Comparison of ENCODE assay signal across 8 cellular contexts in genomic region chr3:45841380-45841700, GRCh38. TPM values are rescaled to one million over a fixed set of nuclear protein-coding genes. Genes with fewer than 3 reads are reported as not detected.
A peak's percentile ranks its signal among the peaks of the same experiment; 100 is the strongest.
DNase-seq lines count a peak whose midpoint lies in the region; ATAC-seq and TF ChIP-seq lines count a peak whose summit lies in the region.

No MANE protein-coding gene starts in this region.

- peaks cover 3% of the 10 kb centered on the region; the same call in 1 of the 2 replicates for H3K4me1 ChIP-seq in HUES48 (ENCODE audit: control insufficient read depth, insufficient read depth, low read length)
- H3K4me1 ChIP-seq in psoas muscle, result peaks cover 8% of the 10 kb centered on the region

- no peak for TF ChIP-seq CTCF in activated CD8-positive, alpha-beta T cell treated with anti-CD3 and anti-CD28 coated beads for 36 hours (IDR thresholded peaks at IDR 0.05)
- TF ChIP-seq CTCF in psoas muscle (IDR thresholded peaks at IDR 0.05), result no peak

- peak overlapping the region; percentile 90 for H3K4me3 Mint-ChIP-seq in activated CD8-positive, alpha-beta T cell treated with anti-CD3 and anti-CD28 coated beads for 36 hours

- peak overlapping the region; percentile 41 for H3K9ac ChIP-seq in HUES48 (ENCODE audit: low read depth, low read length)

- H3K36me3 ChIP-seq in HUES48 (ENCODE audit: control insufficient read depth, insufficient read depth, low read length) (no peaks in the 10 kb centered on the region), psoas muscle (ENCODE audit: insufficient read depth in 1 of 2, low read depth in 1 of 2) (peaks cover 0 to 4% of the 10 kb centered on the region in 2 donors)

- peak in 2 of 3 experiments; percentile 3 to 34 for DNase-seq in NCI-H1417 (lab: John Stamatoyannopoulos, UW)
- no peak for DNase-seq in NCI-H1417 treated with DMSO at 0.1 percent for 48 hours (lab: John Stamatoyannopoulos, UW)
- no peak for DNase-seq in activated CD8-positive, alpha-beta T cell treated with anti-CD3 and anti-CD28 coated beads for 36 hours
- peak; percentile 39 for DNase-seq in Right ventricle myocardium superior
- peak in 1 of 2 donors; percentile 7 for DNase-seq in psoas muscle
- no peak for DNase-seq in NCI-H345 treated with DMSO at 0.1 percent for 48 hours (lab: John Stamatoyannopoulos, UW; ENCODE audit: unreplicated experiment)
- DNase-seq in NCI-H82 treated with DMSO at 0.1 percent for 48 hours (lab: John Stamatoyannopoulos, UW; ENCODE audit: unreplicated experiment), result no peak

- ATAC-seq in activated CD8-positive, alpha-beta T cell treated with anti-CD3 and anti-CD28 coated beads for 36 hours, result peak; percentile 48
- ATAC-seq in Right ventricle myocardium superior (ENCODE audit: poor library complexity), result peak; percentile 34
- peak in 3 of 4 donors; percentile 20 to 47 (median 36) for ATAC-seq in psoas muscle

- H3K27me3 ChIP-seq in HUES48 (ENCODE audit: control insufficient read depth, insufficient read depth, low read length), result peaks cover 36% of the 10 kb centered on the region
- H3K27me3 ChIP-seq in psoas muscle (ENCODE audit: insufficient read depth in 3 of 3, low read length in 2 of 3), result no peaks in the 10 kb centered on the region

- POLR2A ChIA-PET in activated CD8-positive, alpha-beta T cell treated with anti-CD3 and anti-CD28 coated beads for 36 hours (lab: Charles Lee), result interaction anchor here (0.9 to 1.1 kb wide), 3 partner anchors 9 to 21 kb away, joined by 3 read pairs; no protein-coding TSS in a partner anchor

- intact Hi-C loops in activated CD8-positive, alpha-beta T cell treated with anti-CD3 and anti-CD28 coated beads for 36 hours (cut with micrococcal nuclease), result loop anchor here (5.0 kb wide), 1 partner anchor 79 kb away; no protein-coding TSS in a partner anchor
- intact Hi-C loops in Right ventricle myocardium superior (cut with DNase I), result no loop called here
- intact Hi-C loops in psoas muscle (cut with DNase I), result loop anchor here in 1 of 2 donors (5.0 kb wide), 1 partner anchor 236 kb away; no protein-coding TSS in a partner anchor

- no peak overlapping the region for H3K27ac ChIP-seq in HUES48 (ENCODE audit: low read depth, low read length)
- peak overlapping the region; percentile 61 for H3K27ac ChIP-seq in psoas muscle

- H3K9me3 Mint-ChIP-seq in activated CD8-positive, alpha-beta T cell treated with anti-CD3 and anti-CD28 coated beads for 36 hours, result no peaks in the 10 kb centered on the region

- H3K4me1 Mint-ChIP-seq in activated CD8-positive, alpha-beta T cell treated with anti-CD3 and anti-CD28 coated beads for 36 hours (ENCODE audit: low read depth), result peaks cover 15% of the 10 kb centered on the region

- no peaks in the 10 kb centered on the region for H3K27me3 Mint-ChIP-seq in activated CD8-positive, alpha-beta T cell treated with anti-CD3 and anti-CD28 coated beads for 36 hours

- H3K36me3 Mint-ChIP-seq in activated CD8-positive, alpha-beta T cell treated with anti-CD3 and anti-CD28 coated beads for 36 hours (ENCODE audit: low read depth), result no peaks in the 10 kb centered on the region

- H3K4me3 ChIP-seq in HUES48 (ENCODE audit: low read depth, low read length), result peak overlapping the region; percentile 82
- peak overlapping the region; percentile 98 for H3K4me3 ChIP-seq in psoas muscle

- WGBS in psoas muscle, 3 donors, result 0 to 1% (median 0%) methylated on average over 12 of the region's 12 CpGs

- H3K9me3 ChIP-seq in HUES48 (ENCODE audit: control insufficient read depth, insufficient read depth, low read length) (no peaks in the 10 kb centered on the region), psoas muscle (no peaks in the 10 kb centered on the region)

- H3K27ac Mint-ChIP-seq in activated CD8-positive, alpha-beta T cell treated with anti-CD3 and anti-CD28 coated beads for 36 hours, result peak overlapping the region; percentile 83

- CTCF ChIA-PET in activated CD8-positive, alpha-beta T cell treated with anti-CD3 and anti-CD28 coated beads for 36 hours (lab: Charles Lee), result interaction anchor here (0.8 to 2.0 kb wide), 9 partner anchors 15 to 237 kb away, joined by 3 to 11 read pairs (median 3); no protein-coding TSS in a partner anchor

RNA-seq across cellular contexts. Expression of gene LZTFL1, which starts 0.6 kb away (rescaled TPM):
- 1 to 10 TPM; 4.7 TPM for total RNA-seq in activated CD8-positive, alpha-beta T cell treated with anti-CD3 and anti-CD28 coated beads for 36 hours
- 7.2 TPM for total RNA-seq in Right ventricle myocardium superior
- total RNA-seq in psoas muscle, result 1 to 10 TPM; 4.2 to 5.6 (median 5.4) TPM
- 10 to 100 TPM in 1 of 3 donors, 1 to 10 TPM in 2; 3.1 to 15.9 (median 4.0) TPM for polyA plus RNA-seq in psoas muscle

RNA-seq across cellular contexts. Expression of gene CCR9, which starts 45.0 kb away (rescaled TPM):
- under 1 TPM; 0.20 TPM for total RNA-seq in activated CD8-positive, alpha-beta T cell treated with anti-CD3 and anti-CD28 coated beads for 36 hours
- total RNA-seq in Right ventricle myocardium superior (not detected), psoas muscle (not detected)
- under 1 TPM in 1 of 3 donors, not detected in 2; 0.03 TPM for polyA plus RNA-seq in psoas muscle

RNA-seq across cellular contexts. Expression of gene SLC6A20, which starts 45.0 kb away (rescaled TPM):
- total RNA-seq in activated CD8-positive, alpha-beta T cell treated with anti-CD3 and anti-CD28 coated beads for 36 hours, result not detected
- total RNA-seq in Right ventricle myocardium superior (not detected), psoas muscle (under 1 TPM; 0.27 to 0.69 (median 0.59) TPM)
- polyA plus RNA-seq in psoas muscle, result under 1 TPM; 0.10 to 0.42 (median 0.37) TPM

Comparison
In these comparisons a context has a peak if more than half of its experiments do, and no peak if none do; other contexts are left out.
1. DNase-seq: peak in NCI-H1417 (2 of 3) and Right ventricle myocardium superior (single experiment); none in NCI-H1417 treated with DMSO at 0.1 percent for 48 hours (single experiment), activated CD8-positive, alpha-beta T cell treated with anti-CD3 and anti-CD28 coated beads for 36 hours (single experiment), NCI-H345 treated with DMSO at 0.1 percent for 48 hours (single experiment) and NCI-H82 treated with DMSO at 0.1 percent for 48 hours (single experiment).
2. Peak in every context shown above with its lines, with median percentiles within 50 percentile points of each other: ATAC-seq.